ENCODE assay signal across 15 cellular contexts in genomic region chr1:233520510-233521191, GRCh38.
DNase-seq lines count a peak whose midpoint lies in the region; ATAC-seq and TF ChIP-seq lines count a peak whose summit lies in the region.
"Had no signal": no experiment of that assay in that cellular context is flagged by ENCODE, and none has a peak within 500 bp of the region (broad histone marks: within the 10 kb centered on the region; RNA-seq: fewer than 3 reads in every experiment).

No MANE protein-coding gene starts in this region.

- peak overlapping the region; percentile 11 for H3K4me3 ChIP-seq in mucosa of stomach (ENCODE audit: low read length)
- H3K4me3 ChIP-seq: right atrium auricular region, SK-N-MC had no signal

- H3K4me1 ChIP-seq in mucosa of stomach (ENCODE audit: control insufficient read depth, insufficient read depth, low read length) = peaks cover 12% of the 10 kb centered on the region
- H3K4me1 ChIP-seq: right atrium auricular region had no signal

- no peak for TF ChIP-seq EP300 in Ishikawa (IDR thresholded peaks at IDR 0.05; ENCODE audit: borderline replicate concordance)

- in situ Hi-C loops in GM13976 (cut with MboI; ENCODE audit: low sequenced_read_pairs, unreplicated experiment) = no loop called here

- no peak for ATAC-seq in GM18868 (IDR thresholded peaks at IDR 0.05; ENCODE audit: unreplicated experiment)

- H3K4me1 Mint-ChIP-seq in activated T-helper 2 cell treated with anti-CD3 and anti-CD28 coated beads, Interferon-gamma antibody, Interleukin-2, Interleukin-4, amounts not matched to agents 10 μg/mL and 5 μg/mL and 100 μg/mL, durations not matched to agents 14 hours and 24 hours and 36 hours (ENCODE audit: low read depth) = peaks cover 6% of the 10 kb centered on the region

- H3K27me3 ChIP-seq in mucosa of stomach (ENCODE audit: control insufficient read depth, insufficient read depth, low read length) = no peaks in the 10 kb centered on the region
- H3K27me3 ChIP-seq: right atrium auricular region had no signal

- peaks cover 5% of the 10 kb centered on the region for H3K27me3 Mint-ChIP-seq in activated T-helper 2 cell treated with anti-CD3 and anti-CD28 coated beads, Interferon-gamma antibody, Interleukin-2, Interleukin-4, amounts not matched to agents 10 μg/mL and 5 μg/mL and 100 μg/mL, durations not matched to agents 14 hours and 24 hours and 36 hours (ENCODE audit: low read depth)
- H3K27me3 Mint-ChIP-seq: CD4-positive, CD25-positive, alpha-beta regulatory T cell had no signal

- DNase-seq in Daoy (ENCODE audit: low read depth) (peak; percentile 80), dedifferentiated amniotic fluid mesenchymal stem cell (ENCODE audit: extremely low spot score) (peak; percentile 17), GM13976 (ENCODE audit: low spot score) (no peak)
- no peak for DNase-seq in activated T-helper 2 cell treated with anti-CD3 and anti-CD28 coated beads, Interferon-gamma antibody, Interleukin-2, Interleukin-4, amounts not matched to agents 10 μg/mL and 5 μg/mL and 100 μg/mL, durations not matched to agents 14 hours and 24 hours and 36 hours (ENCODE audit: low spot score)
- no peak for DNase-seq in activated CD8-positive, alpha-beta memory T cell treated with anti-CD3 and anti-CD28 coated beads, Interleukin-2, amount 50 U/mL, for 4 hours
- DNase-seq: activated CD4-positive, alpha-beta T cell treated with anti-CD3 and anti-CD28 coated beads for 4 hours; activated effector memory CD4-positive, alpha-beta T cell treated with anti-CD3 and anti-CD28 coated beads, Interleukin-2, amount 50 U/mL, for 16 hours; CD4-positive, CD25-positive, alpha-beta regulatory T cell; NCI-H1417 treated with DMSO at 0.1 percent for 48 hours; NCI-H774 had no signal

- no peak for TF ChIP-seq RAD21 in Ishikawa (IDR thresholded peaks at IDR 0.05; ENCODE audit: low read depth)

- no peak overlapping the region for H3K27ac Mint-ChIP-seq in activated T-helper 2 cell treated with anti-CD3 and anti-CD28 coated beads, Interferon-gamma antibody, Interleukin-2, Interleukin-4, amounts not matched to agents 10 μg/mL and 5 μg/mL and 100 μg/mL, durations not matched to agents 14 hours and 24 hours and 36 hours
- H3K27ac Mint-ChIP-seq: CD4-positive, CD25-positive, alpha-beta regulatory T cell had no signal

- H3K9ac ChIP-seq in mucosa of stomach (ENCODE audit: low read length) = peak overlapping the region; percentile 48

- no peaks in the 10 kb centered on the region for H3K36me3 ChIP-seq in mucosa of stomach (ENCODE audit: control insufficient read depth, insufficient read depth, low read length)
- H3K36me3 ChIP-seq: right atrium auricular region had no signal

- H3K9me3 Mint-ChIP-seq in activated T-helper 2 cell treated with anti-CD3 and anti-CD28 coated beads, Interferon-gamma antibody, Interleukin-2, Interleukin-4, amounts not matched to agents 10 μg/mL and 5 μg/mL and 100 μg/mL, durations not matched to agents 14 hours and 24 hours and 36 hours = peaks cover 11% of the 10 kb centered on the region

- no peaks in the 10 kb centered on the region for H3K9me3 ChIP-seq in mucosa of stomach (ENCODE audit: control insufficient read depth, low read length)
- H3K9me3 ChIP-seq: right atrium auricular region had no signal

- H3K36me3 Mint-ChIP-seq in activated T-helper 2 cell treated with anti-CD3 and anti-CD28 coated beads, Interferon-gamma antibody, Interleukin-2, Interleukin-4, amounts not matched to agents 10 μg/mL and 5 μg/mL and 100 μg/mL, durations not matched to agents 14 hours and 24 hours and 36 hours (ENCODE audit: low read depth) = no peaks in the 10 kb centered on the region
- H3K36me3 Mint-ChIP-seq: CD4-positive, CD25-positive, alpha-beta regulatory T cell had no signal

- intact Hi-C loops in activated T-helper 2 cell treated with anti-CD3 and anti-CD28 coated beads, Interferon-gamma antibody, Interleukin-2, Interleukin-4, amounts not matched to agents 10 μg/mL and 5 μg/mL and 100 μg/mL, durations not matched to agents 14 hours and 24 hours and 36 hours (cut with micrococcal nuclease) = loop anchor here (10.0 kb wide), 1 partner anchor 274 kb away; no protein-coding TSS in a partner anchor

- H3K4me3 Mint-ChIP-seq in activated T-helper 2 cell treated with anti-CD3 and anti-CD28 coated beads, Interferon-gamma antibody, Interleukin-2, Interleukin-4, amounts not matched to agents 10 μg/mL and 5 μg/mL and 100 μg/mL, durations not matched to agents 14 hours and 24 hours and 36 hours (ENCODE audit: low read depth) = no peak overlapping the region
- H3K4me3 Mint-ChIP-seq: CD4-positive, CD25-positive, alpha-beta regulatory T cell had no signal

- TF ChIP-seq CTCF in GM13976 (IDR thresholded peaks at IDR 0.05; ENCODE audit: borderline replicate concordance, control extremely low read depth, extremely low read depth, insufficient read depth, missing control alignments) = no peak

TF ChIP-seq in Ishikawa, 13 proteins besides CTCF, POLR2A, EP300 and RAD21:
- TF ChIP-seq, protein P1, sequence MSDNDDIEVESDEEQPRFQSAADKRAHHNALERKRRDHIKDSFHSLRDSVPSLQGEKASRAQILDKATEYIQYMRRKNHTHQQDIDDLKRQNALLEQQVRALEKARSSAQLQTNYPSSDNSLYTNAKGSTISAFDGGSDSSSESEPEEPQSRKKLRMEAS (IDR thresholded peaks at IDR 0.05) = peak; percentile 59
- TF ChIP-seq YY1 (IDR thresholded peaks at IDR 0.05; ENCODE audit: low read depth) (no peak), CREB1 (IDR thresholded peaks at IDR 0.05; ENCODE audit: low read depth) (no peak), TEAD4 (IDR thresholded peaks at IDR 0.05) (no peak)

Comparison
In these comparisons a context has a peak if more than half of its experiments do, and no peak if none do; other contexts are left out.
1. DNase-seq: peak in Daoy (single experiment) and dedifferentiated amniotic fluid mesenchymal stem cell (single experiment); none in GM13976 (single experiment), activated T-helper 2 cell treated with anti-CD3 and anti-CD28 coated beads, Interferon-gamma antibody, Interleukin-2, Interleukin-4, amounts not matched to agents 10 μg/mL and 5 μg/mL and 100 μg/mL, durations not matched to agents 14 hours and 24 hours and 36 hours (single experiment) and activated CD8-positive, alpha-beta memory T cell treated with anti-CD3 and anti-CD28 coated beads, Interleukin-2, amount 50 U/mL, for 4 hours (single experiment).